In the genomic region with DNA sequence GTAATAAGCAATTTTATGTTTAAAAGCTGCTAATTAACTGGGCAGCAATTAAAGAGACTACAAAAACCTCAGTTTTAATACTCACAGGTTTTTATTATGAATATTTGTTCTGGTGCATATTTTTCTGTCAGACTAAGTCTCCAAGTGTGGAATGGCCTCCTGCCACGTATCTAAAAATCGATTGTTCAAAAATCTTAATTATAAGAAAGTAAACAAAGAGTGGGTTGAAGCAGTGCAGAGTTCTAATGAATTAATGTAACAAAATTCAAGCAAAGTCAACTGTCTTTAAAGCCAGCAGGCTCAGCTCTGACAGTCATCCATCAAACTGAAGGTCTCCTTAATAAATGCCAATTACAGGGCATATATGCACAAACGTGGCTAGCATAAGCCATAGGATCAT, we compare ENCODE assay signal across 2 cellular contexts.
A peak's percentile ranks its signal among the peaks of the same experiment; 100 is the strongest.
TF ChIP-seq lines count a peak whose summit lies in the region.

No MANE protein-coding gene starts in this region.

TF ChIP-seq in IMR-90, 13 proteins besides CTCF, POLR2A, EP300 and RAD21:
- no peak for TF ChIP-seq FOS (IDR thresholded peaks at IDR 0.05; ENCODE audit: low read depth, low read length)
- TF ChIP-seq SMC3 (IDR thresholded peaks at IDR 0.05; ENCODE audit: low read depth, low read length), result no peak
- TF ChIP-seq CHD1 (IDR thresholded peaks at IDR 0.05; ENCODE audit: low read depth, low read length), result no peak
- no peak for TF ChIP-seq NFE2L2 (IDR thresholded peaks at IDR 0.05; ENCODE audit: low read depth, low read length)
- TF ChIP-seq BHLHE40 (IDR thresholded peaks at IDR 0.05; ENCODE audit: low read depth, low read length), result no peak
- no peak for TF ChIP-seq MAFK (IDR thresholded peaks at IDR 0.05; ENCODE audit: low read depth, low read length)
- no peak for TF ChIP-seq MXI1 (IDR thresholded peaks at IDR 0.05; ENCODE audit: borderline replicate concordance, low read depth, low read length)
- no peak for TF ChIP-seq USF2 (IDR thresholded peaks at IDR 0.05; ENCODE audit: low read depth, low read length)
- no peak for TF ChIP-seq ELK1 (IDR thresholded peaks at IDR 0.05; ENCODE audit: borderline replicate concordance, low read depth, low read length)
- no peak for TF ChIP-seq RFX5 (IDR thresholded peaks at IDR 0.05; ENCODE audit: low read depth, low read length)

TF ChIP-seq in K562, 482 proteins besides CTCF, POLR2A, EP300 and RAD21:
- TF ChIP-seq PHF20 (IDR thresholded peaks at IDR 0.05; ENCODE audit: partially characterized antibody) (no peak), ZNF324 (CRISPR knock-in tag; IDR thresholded peaks at IDR 0.05) (no peak), SRSF1 (IDR thresholded peaks at IDR 0.05; ENCODE audit: low read depth, low read length) (no peak), MBD1 (CRISPR knock-in tag; IDR thresholded peaks at IDR 0.05) (no peak), PTRF (tag; IDR thresholded peaks at IDR 0.05) (no peak), MEIS2 (IDR thresholded peaks at IDR 0.05; ENCODE audit: partially characterized antibody) (peak; percentile 9)
